ENCODE assay signal across 21 cellular contexts in genomic region chr17:6524520-6524919, GRCh38. TPM values are rescaled to one million over a fixed set of nuclear protein-coding genes. Genes with fewer than 3 reads are reported as not detected.
A peak's percentile ranks its signal among the peaks of the same experiment; 100 is the strongest.
DNase-seq lines count a peak whose midpoint lies in the region; ATAC-seq and TF ChIP-seq lines count a peak whose summit lies in the region.
"Had no signal": no experiment of that assay in that cellular context is flagged by ENCODE, and none has a peak within 500 bp of the region (broad histone marks: within the 10 kb centered on the region; RNA-seq: fewer than 3 reads in every experiment).

No MANE protein-coding gene starts in this region.

- H3F3A ChIP-seq in GM23248 (ENCODE audit: insufficient read depth), result no peaks in the 10 kb centered on the region

- intact Hi-C loops in mammary epithelial cell (cut with micrococcal nuclease) (no loop called here), sciatic nerve (cut with DNase I) (no loop called here)

- H3K9ac ChIP-seq in GM23248 (no peak overlapping the region), mammary epithelial cell (ENCODE audit: insufficient read depth, low read length) (no peak overlapping the region)
- H3K9ac ChIP-seq: neural progenitor cell had no signal

- H3K9me2 ChIP-seq in GM23248 (ENCODE audit: insufficient read depth), result no peaks in the 10 kb centered on the region

- H3K4me1 ChIP-seq in GM23248 (ENCODE audit: insufficient read depth) (peaks cover 12% of the 10 kb centered on the region), mammary epithelial cell (ENCODE audit: insufficient read depth, low read length) (peaks cover 18% of the 10 kb centered on the region)
- H3K4me1 ChIP-seq: neural progenitor cell had no signal

- H4K20me1 ChIP-seq in GM23248 (ENCODE audit: insufficient read depth) (no peaks in the 10 kb centered on the region), mammary epithelial cell (ENCODE audit: insufficient read depth, low read length) (no peaks in the 10 kb centered on the region)

- no peak for TF ChIP-seq POLR2A in erythroblast (IDR thresholded peaks at IDR 0.05; ENCODE audit: low read length)

- no peak overlapping the region for H3K27ac ChIP-seq in GM23248
- no peak overlapping the region for H3K27ac ChIP-seq in mammary epithelial cell (ENCODE audit: insufficient read depth, low read depth, low read length)
- H3K27ac ChIP-seq: neural progenitor cell had no signal

- in situ Hi-C loops in GM23248 (cut with MboI) (no loop called here), mammary epithelial cell (cut with MboI; ENCODE audit: low sequenced_read_pairs in 2 of 2) (no loop called here)

- no TSS peak for BruUV-seq in mammary epithelial cell (replicated peaks; lab: Mats Ljungman, UMichigan)

- H3K4me3 ChIP-seq in GM23248 (no peak overlapping the region), mammary epithelial cell (replicated peaks in 1 of 3; ENCODE audit: insufficient read depth in 1 of 3, low read depth in 2 of 3, low read length in 3 of 3) (no peak overlapping the region)
- H3K4me3 ChIP-seq: lung, neural progenitor cell had no signal

- no peaks in the 10 kb centered on the region for H3K79me2 ChIP-seq in GM23248 (ENCODE audit: insufficient read depth)
- H3K79me2 ChIP-seq in mammary epithelial cell (ENCODE audit: insufficient read depth, low read length), result no peaks in the 10 kb centered on the region

- H3K4me2 ChIP-seq in GM23248 (ENCODE audit: unreplicated experiment) (no peak overlapping the region), mammary epithelial cell (ENCODE audit: insufficient read depth, low read depth, low read length) (no peak overlapping the region)
- H3K4me2 ChIP-seq: neural progenitor cell had no signal

- no peak for ATAC-seq in HG02678 (IDR thresholded peaks at IDR 0.05; ENCODE audit: unreplicated experiment)
- ATAC-seq in sciatic nerve, result no peak
- ATAC-seq: HepG2; stimulated activated memory B cell treated with anti-CD40 and anti-IgM and Interleukin-4, amounts not matched to agents 10 μg/mL and 1 μg/mL and 100 μg/mL, for 72 hours had no signal

- H3K36me3 ChIP-seq in GM23248 (ENCODE audit: low read depth), result peaks cover 6% of the 10 kb centered on the region; the same call in 1 of the 2 replicates
- no peaks in the 10 kb centered on the region for H3K36me3 ChIP-seq in mammary epithelial cell (ENCODE audit: insufficient read depth, low read length)
- H3K36me3 ChIP-seq: neural progenitor cell had no signal

- DNase-seq in GM23248 (peak; percentile 53), NCI-H226 (peak; percentile 60), mammary epithelial cell (peak; percentile 70), kidney glomerular epithelial cell (lab: John Stamatoyannopoulos, UW) (peak; percentile 58), erythroblast (lab: John Stamatoyannopoulos, UW) (no peak), retina (no peak), sciatic nerve (ENCODE audit: low spot score) (no peak)
- DNase-seq: activated CD4-positive, alpha-beta memory T cell treated with anti-CD3 and anti-CD28 coated beads for 36 hours; activated CD4-positive, CD25-positive, alpha-beta regulatory T cell; activated gamma-delta T cell treated with Interleukin-2 at 50 U/mL for 16 hours; DMS 273 treated with DMSO at 0.1 percent for 48 hours; foreskin melanocyte; GF-D8; hippocampal formation; NCI-H524; T-helper 9 cell had no signal

- dilution Hi-C loops in mammary epithelial cell (cut with HindIII; ENCODE audit: low sequenced_read_pairs), result no loop called here

- TF ChIP-seq CTCF in mammary epithelial cell (conservative IDR thresholded peaks at IDR 0.05 in 1 of 2, IDR thresholded peaks at IDR 0.05 in 1 of 2; ENCODE audit: extremely low read depth in 1 of 2, insufficient read depth in 1 of 2, low read depth in 1 of 2, low read length in 2 of 2), result no peak

- 38 to 51% methylated on average over 4 of the region's 4 CpGs for WGBS in GM23248 (ENCODE audit: low coverage in 1 of 2, low lambda C conversion rate in 2 of 2, missing lambda C conversion rate in 2 of 2), 2 experiments
- WGBS in mammary epithelial cell (ENCODE audit: low coverage, missing lambda C conversion rate), result 81% methylated on average over 4 of the region's 4 CpGs

- CTCF ChIA-PET in mammary epithelial cell (lab: Charles Lee; ENCODE audit: low non-redundant PET), result no interaction called here

- H3K27me3 ChIP-seq in GM23248 (replicated peaks; ENCODE audit: insufficient read depth) (no peaks in the 10 kb centered on the region), mammary epithelial cell (ENCODE audit: insufficient read depth, low read length) (no peaks in the 10 kb centered on the region)
- H3K27me3 ChIP-seq: neural progenitor cell had no signal

- H2AFZ ChIP-seq in GM23248 (no peak overlapping the region), mammary epithelial cell (ENCODE audit: low read depth, low read length) (no peak overlapping the region)
- H2AFZ ChIP-seq: neural progenitor cell had no signal

- no peaks in the 10 kb centered on the region for H3K9me3 ChIP-seq in GM23248 (ENCODE audit: low read depth)
- no peaks in the 10 kb centered on the region for H3K9me3 ChIP-seq in mammary epithelial cell (replicated peaks; ENCODE audit: insufficient read depth, low read length)

RNA-seq across cellular contexts. Expression of gene PITPNM3, which starts 31.8 kb away (rescaled TPM):
- total RNA-seq in GM23248 (2014; rRNA removed; shearing (Covaris generic)), result 12.8 and 13.7 TPM in 2 replicates
- 6.5 and 6.9 TPM in 2 replicates for polyA plus RNA-seq in GM23248 (2016; fragmentation: Nextera tagmentation; extraction: Ambion mirVana)
- total RNA-seq in mammary epithelial cell, result 10 to 100 TPM; 13.3 to 16.5 TPM
- 8.2 TPM for polyA plus RNA-seq in mammary epithelial cell
- 24.1 TPM for polyA minus RNA-seq in mammary epithelial cell
- 4.3 TPM for total RNA-seq in sciatic nerve

Comparison
In these comparisons a context has a peak if more than half of its experiments do, and no peak if none do; other contexts are left out.
1. DNase-seq: peak in GM23248 (single experiment), NCI-H226 (single experiment), mammary epithelial cell (single experiment) and kidney glomerular epithelial cell (single experiment); none in erythroblast (0 of 2), retina (single experiment) and sciatic nerve (single experiment).